8 cellular contexts compared by ENCODE assay signal in genomic region chr10:79347226-79347893, GRCh38. TPM values are rescaled to one million over a fixed set of nuclear protein-coding genes. Genes with fewer than 3 reads are reported as not detected.
A peak's percentile ranks its signal among the peaks of the same experiment; 100 is the strongest.
DNase-seq lines count a peak whose midpoint lies in the region; ATAC-seq, FAIRE-seq and TF ChIP-seq lines count a peak whose summit lies in the region.

Gene PPIF, plus strand, starts transcription at chr10:79347469. Its CDS starts 80 bp downstream, at chr10:79347549.

- H3K36me3 ChIP-seq in HepG2 (replicated peaks in 1 of 2; ENCODE audit: control insufficient read depth in 1 of 2, insufficient read depth in 2 of 2, low read length in 2 of 2): peaks cover 26 to 36% of the 10 kb centered on the region in 2 experiments

- peak within 1 kb of the TSS; percentile 94 for H3K9ac ChIP-seq in HepG2 (ENCODE audit: insufficient read depth, low read depth, low read length)

- H4K20me1 ChIP-seq in HepG2 (ENCODE audit: insufficient read depth, low read length): peaks cover 36% of the 10 kb centered on the region

- H3K4me3 Mint-ChIP-seq in dendritic cell treated with granulocyte-macrophage colony-stimulating factor and Interleukin-4, amounts not matched to agents 40 ng/mL and 50 ng/mL, for 4 days: peak within 1 kb of the TSS; percentile 86

- peaks cover 87% of the 10 kb centered on the region for H3K4me1 Mint-ChIP-seq in dendritic cell treated with granulocyte-macrophage colony-stimulating factor and Interleukin-4, amounts not matched to agents 40 ng/mL and 50 ng/mL, for 4 days (ENCODE audit: low read depth)

- TF ChIP-seq RAD21 in HepG2 (CRISPR knock-in tag; IDR thresholded peaks at IDR 0.05): peak; percentile 84

- ATAC-seq in HG03442 (IDR thresholded peaks at IDR 0.05; ENCODE audit: unreplicated experiment) (peak; percentile 84), HepG2 (peak; percentile 86)

- H3K4me1 ChIP-seq in HepG2 (ENCODE audit: insufficient read depth, low read length): peaks cover 62% of the 10 kb centered on the region

- H3K4me3 ChIP-seq in HepG2 (replicated peaks in 1 of 3; ENCODE audit: insufficient read depth in 1 of 3, low read depth in 2 of 3, low read length in 3 of 3): peak within 1 kb of the TSS; percentile 75 to 85 (median 78)

- H3K9me3 Mint-ChIP-seq in dendritic cell treated with granulocyte-macrophage colony-stimulating factor and Interleukin-4, amounts not matched to agents 40 ng/mL and 50 ng/mL, for 4 days: no peaks in the 10 kb centered on the region

- H3K79me2 ChIP-seq in HepG2 (ENCODE audit: insufficient read depth, low read length): peaks cover 34% of the 10 kb centered on the region

- DNase-seq in GM19239 (ENCODE audit: insufficient read length, low spot score): peak; percentile 90
- peak; percentile 59 for DNase-seq in NCI-H526 treated with DMSO at 0.1 percent for 48 hours (lab: John Stamatoyannopoulos, UW)
- peak; percentile 86 to 87 for DNase-seq in activated CD4-positive, alpha-beta T cell treated with anti-CD3 and anti-CD28 coated beads, Interleukin-2, amount 50 U/mL, for 4 hours
- DNase-seq in HepG2 (ENCODE audit: low spot score): peak; percentile 79
- DNase-seq in stimulated activated CD4-positive, alpha-beta T cell treated with anti-CD3 and anti-CD28 coated beads, Interleukin-2, amount 100 ng/mL, for 48 hours: peak; percentile 93 to 99

- BruUV-seq in HepG2 (replicated peaks; lab: Mats Ljungman, UMichigan): no TSS peak

- peaks cover 3% of the 10 kb centered on the region for H3K27me3 Mint-ChIP-seq in dendritic cell treated with granulocyte-macrophage colony-stimulating factor and Interleukin-4, amounts not matched to agents 40 ng/mL and 50 ng/mL, for 4 days

- TF ChIP-seq CTCF in C4-2B (conservative IDR thresholded peaks at IDR 0.05) (peak; percentile 98), HepG2 (CRISPR knock-in tag; IDR thresholded peaks at IDR 0.05) (peak; percentile 88)

- intact Hi-C loops in dendritic cell treated with granulocyte-macrophage colony-stimulating factor and Interleukin-4, amounts not matched to agents 40 ng/mL and 50 ng/mL, for 4 days (cut with micrococcal nuclease): loop anchor here (2.0 kb wide), 1 partner anchor 53 kb away; no protein-coding TSS in a partner anchor
- intact Hi-C loops in HepG2 (cut with micrococcal nuclease; ENCODE audit: unreplicated experiment): loop anchor here (1.0 to 10.0 kb wide), 3 partner anchors 12 to 53 kb away; no protein-coding TSS in a partner anchor

- in situ Hi-C loops in HepG2 (cut with HindIII; ENCODE audit: extremely low pct_ligation_motif_present, low pct_unique_long_range_greater_than_20kb): no loop called here

- POLR2A ChIA-PET in HepG2 (lab: Yijun Ruan, JAX): interaction anchor here (0.9 to 7.8 kb wide), 9 partner anchors 8 to 35 kb away, joined by 3 to 134 read pairs (median 6); no protein-coding TSS in a partner anchor

- peak; percentile 97 to 98 for TF ChIP-seq POLR2A in HepG2 (IDR thresholded peaks at IDR 0.05; ENCODE audit: insufficient read depth in 1 of 2, low read depth in 2 of 2, low read length in 2 of 2)

- peak within 1 kb of the TSS; percentile 96 for H3K4me2 ChIP-seq in HepG2 (ENCODE audit: low read depth, low read length)

- H3K27me3 ChIP-seq in HepG2 (ENCODE audit: control insufficient read depth in 1 of 2, insufficient read depth in 2 of 2, low read length in 2 of 2): no peaks in the 10 kb centered on the region

- H3K27ac ChIP-seq in C4-2B: peak within 1 kb of the TSS; percentile 99
- peak within 1 kb of the TSS; percentile 93 for H3K27ac ChIP-seq in HepG2 (ENCODE audit: extremely low read length, insufficient read depth, low read length)

- H2AFZ ChIP-seq in HepG2 (ENCODE audit: low read length): no peak within 1 kb of the TSS

- WGBS in HepG2 (ENCODE audit: low lambda C conversion rate): 0% methylated on average over 10 of the region's 77 CpGs

- H3K27ac Mint-ChIP-seq in dendritic cell treated with granulocyte-macrophage colony-stimulating factor and Interleukin-4, amounts not matched to agents 40 ng/mL and 50 ng/mL, for 4 days: peak within 1 kb of the TSS; percentile 95

- peaks cover 50% of the 10 kb centered on the region for H3K36me3 Mint-ChIP-seq in dendritic cell treated with granulocyte-macrophage colony-stimulating factor and Interleukin-4, amounts not matched to agents 40 ng/mL and 50 ng/mL, for 4 days (ENCODE audit: low read depth)

- TF ChIP-seq EP300 in HepG2 (IDR thresholded peaks at IDR 0.05; ENCODE audit: low read depth in 2 of 2, low read length in 2 of 2): no peak
- no peak for TF ChIP-seq EP300 in HepG2 (CRISPR knock-in tag; IDR thresholded peaks at IDR 0.05; ENCODE audit: borderline replicate concordance)

- peak; percentile 40 for FAIRE-seq in GM19239 (lab: Jason Lieb, UNC)
- no peak for FAIRE-seq in HepG2 (lab: Jason Lieb, UNC)

- no peaks in the 10 kb centered on the region for H3K9me3 ChIP-seq in HepG2 (ENCODE audit: low read length)

- CTCF ChIA-PET in HepG2 (lab: Yijun Ruan, JAX; ENCODE audit: low intra/inter-chr PET ratio, low total read pairs): no interaction called here

TF ChIP-seq in HepG2, 621 proteins besides CTCF, POLR2A, EP300 and RAD21 (continues in another document):
- TF ChIP-seq YEATS2 (CRISPR knock-in tag; IDR thresholded peaks at IDR 0.05; ENCODE audit: borderline replicate concordance): no peak
- no peak for TF ChIP-seq GZF1 (CRISPR knock-in tag; IDR thresholded peaks at IDR 0.05)
- TF ChIP-seq TFDP2 (CRISPR knock-in tag; IDR thresholded peaks at IDR 0.05): peak; percentile 87
- TF ChIP-seq FOXK2 (IDR thresholded peaks at IDR 0.05): no peak
- TF ChIP-seq, protein P1, sequence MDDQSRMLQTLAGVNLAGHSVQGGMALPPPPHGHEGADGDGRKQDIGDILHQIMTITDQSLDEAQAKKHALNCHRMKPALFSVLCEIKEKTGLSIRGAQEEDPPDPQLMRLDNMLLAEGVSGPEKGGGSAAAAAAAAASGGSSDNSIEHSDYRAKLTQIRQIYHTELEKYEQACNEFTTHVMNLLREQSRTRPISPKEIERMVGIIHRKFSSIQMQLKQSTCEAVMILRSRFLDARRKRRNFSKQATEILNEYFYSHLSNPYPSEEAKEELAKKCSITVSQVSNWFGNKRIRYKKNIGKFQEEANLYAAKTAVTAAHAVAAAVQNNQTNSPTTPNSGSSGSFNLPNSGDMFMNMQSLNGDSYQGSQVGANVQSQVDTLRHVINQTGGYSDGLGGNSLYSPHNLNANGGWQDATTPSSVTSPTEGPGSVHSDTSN (CRISPR knock-in tag; IDR thresholded peaks at IDR 0.05; ENCODE audit: borderline replicate concordance): no peak
- peak; percentile 66; the same call in 1 of the 2 replicates for TF ChIP-seq ZNF670 (CRISPR knock-in tag; IDR thresholded peaks at IDR 0.05; ENCODE audit: borderline replicate concordance)
- TF ChIP-seq PHF20 (CRISPR knock-in tag; IDR thresholded peaks at IDR 0.05): 0 out of 2 replicates have a peak, but pooled peaks have one; percentile 23
- TF ChIP-seq EED (CRISPR knock-in tag; IDR thresholded peaks at IDR 0.05): 0 out of 2 replicates have a peak, but pooled peaks have one; percentile 54
- TF ChIP-seq, protein P2, sequence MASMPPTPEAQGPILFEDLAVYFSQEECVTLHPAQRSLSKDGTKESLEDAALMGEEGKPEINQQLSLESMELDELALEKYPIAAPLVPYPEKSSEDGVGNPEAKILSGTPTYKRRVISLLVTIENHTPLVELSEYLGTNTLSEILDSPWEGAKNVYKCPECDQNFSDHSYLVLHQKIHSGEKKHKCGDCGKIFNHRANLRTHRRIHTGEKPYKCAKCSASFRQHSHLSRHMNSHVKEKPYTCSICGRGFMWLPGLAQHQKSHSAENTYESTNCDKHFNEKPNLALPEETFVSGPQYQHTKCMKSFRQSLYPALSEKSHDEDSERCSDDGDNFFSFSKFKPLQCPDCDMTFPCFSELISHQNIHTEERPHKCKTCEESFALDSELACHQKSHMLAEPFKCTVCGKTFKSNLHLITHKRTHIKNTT (CRISPR knock-in tag; IDR thresholded peaks at IDR 0.05): no peak
- no peak for TF ChIP-seq ZNF629 (CRISPR knock-in tag; conservative IDR thresholded peaks at IDR 0.05)
- no peak for TF ChIP-seq ZNF580 (CRISPR knock-in tag; IDR thresholded peaks at IDR 0.05; ENCODE audit: borderline replicate concordance, low read depth)

RNA-seq across cellular contexts. Expression of gene PPIF, which starts in this region (rescaled TPM):
- 157 and 178 TPM in 2 replicates for total RNA-seq in HepG2 (2016; rRNA removed; fragmentation: Illumina TruSeq; extraction: Trizol)
- total RNA-seq in HepG2 (2016; cell fraction: cytosol; rRNA removed; fragmentation: Illumina TruSeq; extraction: Trizol; ENCODE audit: low read depth): 30.6 and 37.3 TPM in 2 replicates
- 154 and 176 TPM in 2 replicates for total RNA-seq in HepG2 (2016; cell fraction: insoluble cytoplasmic fraction; rRNA removed; fragmentation: Illumina TruSeq; extraction: Trizol)
- 93.6 and 97.6 TPM in 2 replicates for total RNA-seq in HepG2 (2016; cell fraction: membrane; rRNA removed; fragmentation: Illumina TruSeq; extraction: Trizol)
- total RNA-seq in HepG2 (2016; cell fraction: nucleus; rRNA removed; fragmentation: Illumina TruSeq; extraction: Trizol): 106 and 121 TPM in 2 replicates
- polyA plus RNA-seq in HepG2 (2011; rRNA removed): 134 and 147 TPM in 2 replicates
- polyA plus RNA-seq in HepG2 (2011; cell fraction: cytosol; rRNA removed): 144 and 156 TPM in 2 replicates
- polyA plus RNA-seq in HepG2 (2011; cell fraction: nucleus; rRNA removed): 229 and 231 TPM in 2 replicates
- polyA plus RNA-seq in HepG2 (2012): 92.0 and 152 TPM in 2 replicates
- polyA plus RNA-seq in HepG2 (2016; cell fraction: cytosol; fragmentation: Illumina TruSeq; extraction: Trizol; ENCODE audit: low read depth): 48.0 and 48.3 TPM in 2 replicates
- 270 and 301 TPM in 2 replicates for polyA plus RNA-seq in HepG2 (2016; cell fraction: insoluble cytoplasmic fraction; fragmentation: Illumina TruSeq; extraction: Trizol; ENCODE audit: low read depth)
- 80.3 and 83.8 TPM in 2 replicates for polyA plus RNA-seq in HepG2 (2016; cell fraction: membrane; fragmentation: Illumina TruSeq; extraction: Trizol; ENCODE audit: low read depth)
- 218 and 229 TPM in 2 replicates for polyA plus RNA-seq in HepG2 (2016; cell fraction: nucleus; fragmentation: Illumina TruSeq; extraction: Trizol; ENCODE audit: insufficient read depth, low read depth)
- 220 and 249 TPM in 2 replicates for polyA minus RNA-seq in HepG2 (2011; rRNA and poly(A)+ RNA removed; ENCODE audit: low replicate concordance)
- polyA minus RNA-seq in HepG2 (2011; cell fraction: cytosol; rRNA and poly(A)+ RNA removed): 69.6 and 71.7 TPM in 2 replicates
- 105 and 112 TPM in 2 replicates for polyA minus RNA-seq in HepG2 (2011; cell fraction: nucleus; rRNA and poly(A)+ RNA removed)

Comparison
In these comparisons a context has a peak if more than half of its experiments do, and no peak if none do; other contexts are left out.
1. Peak in every context shown above with its lines: DNase-seq, ATAC-seq, H3K4me3 ChIP-seq and H3K27ac ChIP-seq.